ENCODE assay signal across 17 cellular contexts in the genomic region with DNA sequence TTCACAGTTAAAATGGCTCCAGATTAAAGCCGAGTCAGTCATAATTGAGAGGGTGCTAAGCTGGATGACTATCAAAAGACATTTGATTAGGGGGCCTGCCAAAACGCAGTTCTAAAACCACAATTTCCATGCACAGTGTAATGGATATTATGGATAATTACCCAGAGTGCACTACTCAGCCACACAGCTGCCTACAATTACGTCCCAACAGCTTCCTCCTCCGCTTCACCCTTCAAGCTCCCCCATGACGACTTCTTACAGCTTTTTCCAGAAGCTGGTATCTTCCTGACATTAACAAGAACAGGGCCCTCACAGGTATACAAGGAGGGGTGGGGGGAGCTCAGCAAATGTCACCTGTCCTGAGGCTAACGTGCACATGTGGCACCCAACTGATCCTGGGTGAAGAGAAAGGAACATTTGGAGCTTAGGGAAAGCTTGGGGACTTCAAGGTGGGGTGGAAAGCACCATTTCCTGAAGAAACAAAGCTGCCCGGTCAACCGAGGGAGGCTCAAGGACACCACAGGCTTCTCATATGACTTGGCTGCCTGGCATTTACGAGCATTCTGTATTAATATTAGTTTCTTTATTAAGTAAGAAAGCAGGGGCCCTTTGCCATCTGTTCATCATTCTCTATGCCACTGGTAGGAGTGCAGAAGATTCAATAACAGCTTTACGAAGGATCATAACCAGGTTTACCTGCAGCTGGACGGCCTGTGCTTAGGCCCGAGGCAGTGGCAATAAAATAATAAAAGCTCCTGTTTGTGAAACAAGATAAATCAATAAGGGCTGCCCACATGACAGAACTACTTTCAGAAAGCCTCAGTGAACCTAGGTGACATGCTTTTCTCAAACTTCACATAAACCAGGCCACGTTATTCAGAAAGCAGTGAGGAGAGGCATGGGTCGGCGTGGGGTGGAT. TPM values are rescaled to one million over a fixed set of nuclear protein-coding genes. Genes with fewer than 3 reads are reported as not detected.
DNase-seq lines count a peak whose midpoint lies in the region; ATAC-seq and TF ChIP-seq lines count a peak whose summit lies in the region.
"Had no signal": no experiment of that assay in that cellular context is flagged by ENCODE, and none has a peak within 500 bp of the region (broad histone marks: within the 10 kb centered on the region; RNA-seq: fewer than 3 reads in every experiment).

No MANE protein-coding gene starts in this region.

- H3K4me3 Mint-ChIP-seq in nephron progenitor cell, result no peak overlapping the region
- H3K4me3 Mint-ChIP-seq: nephron had no signal

- no peaks in the 10 kb centered on the region for H3K9me3 ChIP-seq in heart right ventricle
- H3K9me3 ChIP-seq in right lobe of liver, result no peaks in the 10 kb centered on the region
- H3K9me3 ChIP-seq: psoas muscle, thoracic aorta had no signal

- H3K4me1 ChIP-seq in heart right ventricle (no peaks in the 10 kb centered on the region), right lobe of liver (no peaks in the 10 kb centered on the region)
- H3K4me1 ChIP-seq: psoas muscle had no signal

- peaks cover 3% of the 10 kb centered on the region for H3K27me3 Mint-ChIP-seq in nephron progenitor cell (ENCODE audit: low read depth, poor library complexity)

- H3K4me3 ChIP-seq in heart right ventricle, result no peak overlapping the region
- H3K4me3 ChIP-seq in right lobe of liver, result no peak overlapping the region
- H3K4me3 ChIP-seq: psoas muscle, thoracic aorta had no signal

- ATAC-seq in heart right ventricle (no peak), right lobe of liver (no peak), HG03442 (IDR thresholded peaks at IDR 0.05; ENCODE audit: unreplicated experiment) (no peak)

- peak overlapping the region; percentile 44 for H3K27ac ChIP-seq in angular gyrus (ENCODE audit: low read depth, low read length)
- H3K27ac ChIP-seq in heart right ventricle, result no peak overlapping the region
- no peak overlapping the region for H3K27ac ChIP-seq in right lobe of liver
- H3K27ac ChIP-seq: psoas muscle, thoracic aorta had no signal

- H3K36me3 ChIP-seq in heart right ventricle, result peaks cover 0 to 95% (median 11%) of the 10 kb centered on the region in 9 donors
- peaks cover 0 to 6% (median 0%) of the 10 kb centered on the region in 4 donors for H3K36me3 ChIP-seq in right lobe of liver

- H3K9me3 Mint-ChIP-seq in nephron progenitor cell, result no peaks in the 10 kb centered on the region
- H3K9me3 Mint-ChIP-seq: nephron had no signal

- TF ChIP-seq CTCF in nephron progenitor cell (IDR thresholded peaks at IDR 0.05) (no peak), heart right ventricle (IDR thresholded peaks at IDR 0.05) (no peak), right lobe of liver (IDR thresholded peaks at IDR 0.05) (no peak)

- H3K4me1 Mint-ChIP-seq in nephron progenitor cell, result peaks cover 30% of the 10 kb centered on the region

- peaks cover 80% of the 10 kb centered on the region for H3K36me3 Mint-ChIP-seq in nephron progenitor cell (ENCODE audit: low read depth)

- WGBS in heart right ventricle, 2 donors, result 93% methylated on average over 15 of the region's 15 CpGs
- 78% methylated on average over 12 of the region's 15 CpGs for WGBS in right lobe of liver (ENCODE audit: insufficient coverage, low coverage, low lambda C conversion rate, missing lambda C conversion rate)

- H3K27ac Mint-ChIP-seq in nephron progenitor cell, result peak overlapping the region; percentile 64
- H3K27ac Mint-ChIP-seq: nephron had no signal

- H3K27me3 ChIP-seq in heart right ventricle, result no peaks in the 10 kb centered on the region
- no peaks in the 10 kb centered on the region for H3K27me3 ChIP-seq in right lobe of liver

- intact Hi-C loops in heart right ventricle (cut with DNase I), result no loop called here
- intact Hi-C loops in right lobe of liver (cut with DNase I), result no loop called here

- DNase-seq in DMS 273 treated with DMSO at 0.1 percent for 48 hours (lab: John Stamatoyannopoulos, UW) (peak; percentile 42), NCI-H2171 (lab: John Stamatoyannopoulos, UW) (peak; percentile 14), nephron progenitor cell (no peak), heart right ventricle (no peak), right lobe of liver (no peak), AML-193 (lab: John Stamatoyannopoulos, UW) (no peak)
- DNase-seq: activated CD4-positive, alpha-beta T cell treated with anti-CD3 and anti-CD28 coated beads, Interleukin-2, amount 50 U/mL, for 4 hours; activated naive CD4-positive, alpha-beta T cell; aorta; NCI-H187 treated with DMSO at 0.1 percent for 48 hours; psoas muscle; RPMI8226; SW 1271 had no signal

- TF ChIP-seq POLR2A in right lobe of liver (IDR thresholded peaks at IDR 0.05), result no peak

RNA-seq across cellular contexts. Expression of a gene that starts 54.1 kb away (rescaled TPM):
- total RNA-seq in heart right ventricle (10 to 100 TPM in 1 of 10 donors, 1 to 10 TPM in 9; 4.4 to 12.6 (median 5.8) TPM), right lobe of liver (10 to 100 TPM in 2 of 6 experiments, 1 to 10 TPM in 4; 4.5 to 15.4 (median 8.2) TPM)
- polyA plus RNA-seq in heart right ventricle, result 1 to 10 TPM; 1.5 to 5.3 TPM

Comparison
In these comparisons a context has a peak if more than half of its experiments do, and no peak if none do; other contexts are left out.
1. DNase-seq: peak in DMS 273 treated with DMSO at 0.1 percent for 48 hours (single experiment) and NCI-H2171 (single experiment); none in nephron progenitor cell (single experiment), heart right ventricle (0 of 2), right lobe of liver (0 of 3) and AML-193 (0 of 2).